Comparison of ENCODE assay signal across 1 cellular context in genomic region chr14:73718742-73719251, GRCh38.
TF ChIP-seq lines count a peak whose summit lies in the region.

No MANE protein-coding gene starts in this region.

TF ChIP-seq in HepG2, 621 proteins besides CTCF, POLR2A, EP300 and RAD21 (continued from another document):
- TF ChIP-seq ZBTB21 (CRISPR knock-in tag; IDR thresholded peaks at IDR 0.05) (no peak), ZNF773 (CRISPR knock-in tag; IDR thresholded peaks at IDR 0.05; ENCODE audit: borderline replicate concordance) (no peak), ZC3H13 (CRISPR knock-in tag; IDR thresholded peaks at IDR 0.05) (no peak), TBP (CRISPR knock-in tag; IDR thresholded peaks at IDR 0.05) (no peak), U2AF1 (optimal IDR thresholded peaks at IDR 0.05; ENCODE audit: low read depth, low read length) (no peak), FOXP1 (IDR thresholded peaks at IDR 0.05) (no peak), FOXP1 (CRISPR knock-in tag; IDR thresholded peaks at IDR 0.05) (no peak), THRA (CRISPR knock-in tag; IDR thresholded peaks at IDR 0.05; ENCODE audit: borderline replicate concordance) (no peak), SNAPC5 (CRISPR knock-in tag; IDR thresholded peaks at IDR 0.05; ENCODE audit: borderline replicate concordance) (no peak)
- TF ChIP-seq, protein P1, sequence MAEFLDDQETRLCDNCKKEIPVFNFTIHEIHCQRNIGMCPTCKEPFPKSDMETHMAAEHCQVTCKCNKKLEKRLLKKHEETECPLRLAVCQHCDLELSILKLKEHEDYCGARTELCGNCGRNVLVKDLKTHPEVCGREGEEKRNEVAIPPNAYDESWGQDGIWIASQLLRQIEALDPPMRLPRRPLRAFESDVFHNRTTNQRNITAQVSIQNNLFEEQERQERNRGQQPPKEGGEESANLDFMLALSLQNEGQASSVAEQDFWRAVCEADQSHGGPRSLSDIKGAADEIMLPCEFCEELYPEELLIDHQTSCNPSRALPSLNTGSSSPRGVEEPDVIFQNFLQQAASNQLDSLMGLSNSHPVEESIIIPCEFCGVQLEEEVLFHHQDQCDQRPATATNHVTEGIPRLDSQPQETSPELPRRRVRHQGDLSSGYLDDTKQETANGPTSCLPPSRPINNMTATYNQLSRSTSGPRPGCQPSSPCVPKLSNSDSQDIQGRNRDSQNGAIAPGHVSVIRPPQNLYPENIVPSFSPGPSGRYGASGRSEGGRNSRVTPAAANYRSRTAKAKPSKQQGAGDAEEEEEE (CRISPR knock-in tag; IDR thresholded peaks at IDR 0.05; ENCODE audit: borderline replicate concordance), result no peak
